In genomic region chr6:159736908-159737307, GRCh38 we compare ENCODE assay signal across 20 cellular contexts.
"Had no signal": no experiment of that assay in that cellular context is flagged by ENCODE, and none has a peak within 500 bp of the region (broad histone marks: within the 10 kb centered on the region; RNA-seq: fewer than 3 reads in every experiment).

No MANE protein-coding gene starts in this region.

- H3K9me3 ChIP-seq: heart left ventricle, psoas muscle, suprapubic skin, thyroid gland, upper lobe of left lung, uterus had no signal

- ATAC-seq: esophagus mucosa, heart left ventricle, left colon, left ventricle myocardium superior, psoas muscle, sciatic nerve had no signal

- H3K27ac ChIP-seq: coronary artery, heart left ventricle, psoas muscle, suprapubic skin, thyroid gland, upper lobe of left lung, uterus had no signal

- H3K27me3 ChIP-seq: heart left ventricle, suprapubic skin, thyroid gland, upper lobe of left lung, uterus had no signal

- H3K4me3 ChIP-seq: coronary artery, heart left ventricle, lung, psoas muscle, suprapubic skin, thyroid gland, upper lobe of left lung, uterus had no signal

- H3K27me3 Mint-ChIP-seq: naive B cell had no signal

- H3K9me3 Mint-ChIP-seq: naive B cell, nephron had no signal

- H3K36me3 ChIP-seq: uterus had no signal

- H3K27ac Mint-ChIP-seq: nephron had no signal

- DNase-seq: effector CD4-positive, alpha-beta T cell; heart left ventricle; hippocampal formation; left colon; left ventricle myocardium superior; mesendoderm; naive B cell; psoas muscle; retina; stimulated activated CD4-positive, alpha-beta T cell treated with anti-CD3 and anti-CD28 coated beads, Interleukin-2, amount 100 ng/mL, for 24 hours; stimulated activated naive CD4-positive, alpha-beta T cell; thyroid gland; upper lobe of left lung; uterus had no signal

- H3K4me3 Mint-ChIP-seq: naive B cell, nephron had no signal
